ENCODE assay signal across 9 cellular contexts in genomic region chr5:172731286-172732073, GRCh38. TPM values are rescaled to one million over a fixed set of nuclear protein-coding genes. Genes with fewer than 3 reads are reported as not detected.
A peak's percentile ranks its signal among the peaks of the same experiment; 100 is the strongest.
DNase-seq lines count a peak whose midpoint lies in the region; ATAC-seq and TF ChIP-seq lines count a peak whose summit lies in the region.
"Had no signal": no experiment of that assay in that cellular context is flagged by ENCODE, and none has a peak within 500 bp of the region (broad histone marks: within the 10 kb centered on the region; RNA-seq: fewer than 3 reads in every experiment).

No MANE protein-coding gene starts in this region.

- no peaks in the 10 kb centered on the region for H3K27me3 ChIP-seq in upper lobe of left lung

- no peaks in the 10 kb centered on the region for H3K9me3 ChIP-seq in upper lobe of left lung

- no peak for TF ChIP-seq EP300 in Ishikawa (IDR thresholded peaks at IDR 0.05; ENCODE audit: borderline replicate concordance)
- peak in 1 of 4 donors; percentile 55 for TF ChIP-seq EP300 in upper lobe of left lung (IDR thresholded peaks at IDR 0.05)

- WGBS in upper lobe of left lung, 2 donors, result 74 to 76% methylated on average over 11 to 23 of the region's 23 CpGs

- H3K4me3 ChIP-seq in upper lobe of left lung, result no peak overlapping the region

- H3K36me3 ChIP-seq in upper lobe of left lung, result no peaks in the 10 kb centered on the region

- TF ChIP-seq RAD21 in Ishikawa (IDR thresholded peaks at IDR 0.05; ENCODE audit: low read depth), result no peak

- peaks cover 18 to 35% (median 27%) of the 10 kb centered on the region in 4 donors for H3K4me1 ChIP-seq in upper lobe of left lung

- TF ChIP-seq POLR2A in upper lobe of left lung (IDR thresholded peaks at IDR 0.05), result no peak

- peak overlapping the region in 3 of 4 donors; percentile 92 to 96 (median 93) for H3K27ac ChIP-seq in upper lobe of left lung

- DNase-seq in cerebellar cortex (ENCODE audit: low spot score) (peak; percentile 17), lung microvascular endothelial cell (ENCODE audit: low read depth in 2 of 2) (peak; percentile 33 to 90), upper lobe of left lung (peak in 1 of 2 donors; percentile 85), cortex of kidney (lab: John Stamatoyannopoulos, UW) (no peak), EL (no peak)
- DNase-seq: effector CD4-positive, alpha-beta T cell; NCI-H1694 had no signal

- ATAC-seq in upper lobe of left lung (ENCODE audit: low FRiP score in 2 of 2), result no peak
- no peak for ATAC-seq in GM19452 (IDR thresholded peaks at IDR 0.05; ENCODE audit: unreplicated experiment)

- TF ChIP-seq CTCF in upper lobe of left lung (IDR thresholded peaks at IDR 0.05), result no peak

TF ChIP-seq in Ishikawa, 13 proteins besides CTCF, POLR2A, EP300 and RAD21:
- TF ChIP-seq FOXM1 (IDR thresholded peaks at IDR 0.05; ENCODE audit: borderline replicate concordance, low read depth) (no peak), NFIC (IDR thresholded peaks at IDR 0.05) (peak; percentile 32; the same call in 1 of the 2 replicates), USF1 (IDR thresholded peaks at IDR 0.05) (peak; percentile 59), MAX (IDR thresholded peaks at IDR 0.05) (peak; percentile 95)

RNA-seq across cellular contexts. Expression of gene DUSP1, which starts 39.5 kb away (rescaled TPM):
- total RNA-seq in lung microvascular endothelial cell (81.3 and 357 TPM in 2 replicates), upper lobe of left lung (1,000 to 10,000 TPM in 3 of 6 donors, 100 to 1,000 TPM in 3; 568 to 1,492 (median 904) TPM)

Comparison
In these comparisons a context has a peak if more than half of its experiments do, and no peak if none do; other contexts are left out.
1. DNase-seq: peak in cerebellar cortex (single experiment) and lung microvascular endothelial cell (2 of 2); none in cortex of kidney (single experiment) and EL (single experiment).